ENCODE assay signal across 11 cellular contexts in genomic region chr2:157839822-157840221, GRCh38. TPM values are rescaled to one million over a fixed set of nuclear protein-coding genes. Genes with fewer than 3 reads are reported as not detected.
A peak's percentile ranks its signal among the peaks of the same experiment; 100 is the strongest.
DNase-seq lines count a peak whose midpoint lies in the region; ATAC-seq and TF ChIP-seq lines count a peak whose summit lies in the region.
"Had no signal": no experiment of that assay in that cellular context is flagged by ENCODE, and none has a peak within 500 bp of the region (broad histone marks: within the 10 kb centered on the region; RNA-seq: fewer than 3 reads in every experiment).

No MANE protein-coding gene starts in this region.

- peaks cover 56% of the 10 kb centered on the region for H3K4me1 ChIP-seq in iPS-20b (ENCODE audit: insufficient read depth, low read length)
- peaks cover 53 to 71% of the 10 kb centered on the region in 2 donors for H3K4me1 ChIP-seq in thoracic aorta (ENCODE audit: control insufficient read depth in 1 of 2, low read depth in 2 of 2)

- H3K36me3 ChIP-seq in iPS-20b (ENCODE audit: insufficient read depth, low read depth, low read length) (no peaks in the 10 kb centered on the region), thoracic aorta (no peaks in the 10 kb centered on the region)
- H3K36me3 ChIP-seq: ovary had no signal

- ATAC-seq in thoracic aorta (ENCODE audit: insufficient number of reproducible peaks, low FRiP score, low read depth), result no peak
- ATAC-seq in HG03175 (IDR thresholded peaks at IDR 0.05; ENCODE audit: unreplicated experiment), result no peak

- no peaks in the 10 kb centered on the region for H3K27me3 Mint-ChIP-seq in activated CD4-positive, alpha-beta T cell treated with anti-CD3 and anti-CD28 coated beads, Interleukin-2, amount 10 ng/mL, durations not matched to agents 7 days and 5 days

- H3K9me3 Mint-ChIP-seq in activated CD4-positive, alpha-beta T cell treated with anti-CD3 and anti-CD28 coated beads, Interleukin-2, amount 10 ng/mL, durations not matched to agents 7 days and 5 days, result no peaks in the 10 kb centered on the region

- DNase-seq in activated CD4-positive, alpha-beta T cell treated with anti-CD3 and anti-CD28 coated beads, Interleukin-2, amount 10 ng/mL, durations not matched to agents 7 days and 5 days, result no peak
- no peak for DNase-seq in activated CD4-positive, alpha-beta T cell treated with anti-CD3 and anti-CD28 coated beads for 48 hours
- DNase-seq in NCI-H774 (lab: John Stamatoyannopoulos, UW), result peak; percentile 47
- no peak for DNase-seq in thoracic aorta (ENCODE audit: low spot score)
- DNase-seq in GM10266 (ENCODE audit: extremely low spot score), result no peak
- no peak for DNase-seq in stimulated activated CD8-positive, alpha-beta memory T cell treated with anti-CD3 and anti-CD28 coated beads, Interleukin-4, amount 100 ng/mL, for 48 hours
- DNase-seq: activated T-cell treated with anti-CD3 and anti-CD28 coated beads, Interleukin-2, amount 50 U/mL, for 48 hours; GOT3; ovary had no signal

- CTCF ChIA-PET in activated CD4-positive, alpha-beta T cell treated with anti-CD3 and anti-CD28 coated beads, Interleukin-2, amount 10 ng/mL, durations not matched to agents 7 days and 5 days (lab: Charles Lee), result interaction anchor here (1.0 kb wide), 1 partner anchor 10 kb away, joined by 4 read pairs; no protein-coding TSS in a partner anchor

- TF ChIP-seq CTCF in thoracic aorta (IDR thresholded peaks at IDR 0.05), result no peak
- TF ChIP-seq CTCF in GM10266 (IDR thresholded peaks at IDR 0.05; ENCODE audit: control insufficient read depth, insufficient read depth, low read depth, missing control alignments), result no peak

- no peak overlapping the region for H3K9ac ChIP-seq in iPS-20b (ENCODE audit: low read depth, low read length)

- peaks cover 41% of the 10 kb centered on the region for H3K36me3 Mint-ChIP-seq in activated CD4-positive, alpha-beta T cell treated with anti-CD3 and anti-CD28 coated beads, Interleukin-2, amount 10 ng/mL, durations not matched to agents 7 days and 5 days (ENCODE audit: low read depth)

- H3K27ac ChIP-seq in iPS-20b (ENCODE audit: low read length) (no peak overlapping the region), thoracic aorta (peak overlapping the region; percentile 52 to 78)

- H3K4me3 ChIP-seq in iPS-20b (ENCODE audit: low read length), result peak overlapping the region; percentile 41; the same call in 1 of the 2 replicates
- no peak overlapping the region for H3K4me3 ChIP-seq in thoracic aorta
- H3K4me3 ChIP-seq: ovary had no signal

- H3K27me3 ChIP-seq in iPS-20b (ENCODE audit: insufficient read depth, low read length), result no peaks in the 10 kb centered on the region
- H3K27me3 ChIP-seq in thoracic aorta (replicated peaks; ENCODE audit: insufficient read depth), result no peaks in the 10 kb centered on the region
- H3K27me3 ChIP-seq: ovary had no signal

- H3K9me3 ChIP-seq in iPS-20b (ENCODE audit: insufficient read depth, low read depth, low read length), result no peaks in the 10 kb centered on the region
- no peaks in the 10 kb centered on the region for H3K9me3 ChIP-seq in thoracic aorta
- H3K9me3 ChIP-seq: ovary had no signal

- peak overlapping the region; percentile 65 for H3K27ac Mint-ChIP-seq in activated CD4-positive, alpha-beta T cell treated with anti-CD3 and anti-CD28 coated beads, Interleukin-2, amount 10 ng/mL, durations not matched to agents 7 days and 5 days

- H3K4me1 Mint-ChIP-seq in activated CD4-positive, alpha-beta T cell treated with anti-CD3 and anti-CD28 coated beads, Interleukin-2, amount 10 ng/mL, durations not matched to agents 7 days and 5 days, result peaks cover 42% of the 10 kb centered on the region

- POLR2A ChIA-PET in activated CD4-positive, alpha-beta T cell treated with anti-CD3 and anti-CD28 coated beads, Interleukin-2, amount 10 ng/mL, durations not matched to agents 7 days and 5 days (lab: Charles Lee), result no interaction called here

- H3K4me3 Mint-ChIP-seq in activated CD4-positive, alpha-beta T cell treated with anti-CD3 and anti-CD28 coated beads, Interleukin-2, amount 10 ng/mL, durations not matched to agents 7 days and 5 days, result no peak overlapping the region

RNA-seq across cellular contexts. Expression of gene ACVR1, which starts 36.3 kb away (rescaled TPM):
- total RNA-seq in activated CD4-positive, alpha-beta T cell treated with anti-CD3 and anti-CD28 coated beads, Interleukin-2, amount 10 ng/mL, durations not matched to agents 7 days and 5 days, result 10 to 100 TPM; 26.0 to 29.6 TPM
- 10 to 100 TPM; 25.0 to 35.0 TPM for total RNA-seq in thoracic aorta
